ENCODE assay signal across 2 cellular contexts in the genomic region with DNA sequence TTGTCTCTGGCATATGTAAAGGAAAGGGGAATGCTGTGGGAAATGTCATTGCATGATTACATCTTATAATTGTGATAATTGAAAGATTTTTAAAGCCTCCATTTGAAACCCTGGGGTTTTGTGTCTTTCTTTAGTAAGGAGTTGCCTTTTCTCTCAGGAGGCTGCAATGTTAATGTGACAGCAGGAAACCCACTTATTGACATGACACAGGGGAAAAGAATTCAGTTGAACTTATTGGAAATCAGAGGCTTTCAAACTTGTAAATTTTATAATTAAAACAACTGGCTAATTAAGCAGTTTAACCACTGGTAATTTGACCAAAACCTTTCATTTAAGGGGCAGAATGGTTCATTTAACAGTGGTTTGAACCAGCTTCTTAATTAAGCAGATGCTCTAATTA.
TF ChIP-seq lines count a peak whose summit lies in the region.

No MANE protein-coding gene starts in this region.

TF ChIP-seq in IMR-90, 13 proteins besides CTCF, POLR2A, EP300 and RAD21:
- TF ChIP-seq RCOR1 (IDR thresholded peaks at IDR 0.05; ENCODE audit: insufficient replicate concordance, low read length) (no peak), RFX5 (IDR thresholded peaks at IDR 0.05; ENCODE audit: low read depth, low read length) (no peak), SMC3 (IDR thresholded peaks at IDR 0.05; ENCODE audit: low read depth, low read length) (no peak), FOS (IDR thresholded peaks at IDR 0.05; ENCODE audit: low read depth, low read length) (no peak), NFE2L2 (IDR thresholded peaks at IDR 0.05; ENCODE audit: low read depth, low read length) (no peak), MAFK (IDR thresholded peaks at IDR 0.05; ENCODE audit: low read depth, low read length) (no peak), BHLHE40 (IDR thresholded peaks at IDR 0.05; ENCODE audit: low read depth, low read length) (no peak), MAZ (IDR thresholded peaks at IDR 0.05; ENCODE audit: borderline replicate concordance, low read depth, low read length) (no peak), CHD1 (IDR thresholded peaks at IDR 0.05; ENCODE audit: low read depth, low read length) (no peak), CEBPB (IDR thresholded peaks at IDR 0.05; ENCODE audit: low read depth, low read length) (no peak), MXI1 (IDR thresholded peaks at IDR 0.05; ENCODE audit: borderline replicate concordance, low read depth, low read length) (no peak)
- TF ChIP-seq, protein P1, sequence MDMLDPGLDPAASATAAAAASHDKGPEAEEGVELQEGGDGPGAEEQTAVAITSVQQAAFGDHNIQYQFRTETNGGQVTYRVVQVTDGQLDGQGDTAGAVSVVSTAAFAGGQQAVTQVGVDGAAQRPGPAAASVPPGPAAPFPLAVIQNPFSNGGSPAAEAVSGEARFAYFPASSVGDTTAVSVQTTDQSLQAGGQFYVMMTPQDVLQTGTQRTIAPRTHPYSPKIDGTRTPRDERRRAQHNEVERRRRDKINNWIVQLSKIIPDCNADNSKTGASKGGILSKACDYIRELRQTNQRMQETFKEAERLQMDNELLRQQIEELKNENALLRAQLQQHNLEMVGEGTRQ (IDR thresholded peaks at IDR 0.05; ENCODE audit: low read depth, low read length): no peak
- TF ChIP-seq, protein P2, sequence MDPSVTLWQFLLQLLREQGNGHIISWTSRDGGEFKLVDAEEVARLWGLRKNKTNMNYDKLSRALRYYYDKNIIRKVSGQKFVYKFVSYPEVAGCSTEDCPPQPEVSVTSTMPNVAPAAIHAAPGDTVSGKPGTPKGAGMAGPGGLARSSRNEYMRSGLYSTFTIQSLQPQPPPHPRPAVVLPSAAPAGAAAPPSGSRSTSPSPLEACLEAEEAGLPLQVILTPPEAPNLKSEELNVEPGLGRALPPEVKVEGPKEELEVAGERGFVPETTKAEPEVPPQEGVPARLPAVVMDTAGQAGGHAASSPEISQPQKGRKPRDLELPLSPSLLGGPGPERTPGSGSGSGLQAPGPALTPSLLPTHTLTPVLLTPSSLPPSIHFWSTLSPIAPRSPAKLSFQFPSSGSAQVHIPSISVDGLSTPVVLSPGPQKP (IDR thresholded peaks at IDR 0.05; ENCODE audit: borderline replicate concordance, low read depth, low read length): no peak

TF ChIP-seq in H1, 55 proteins besides CTCF, POLR2A, EP300 and RAD21:
- no peak for TF ChIP-seq SUZ12 (IDR thresholded peaks at IDR 0.05; ENCODE audit: low read length)
- TF ChIP-seq JUND (IDR thresholded peaks at IDR 0.05; ENCODE audit: low read length): peak; percentile 70; the same call in 1 of the 2 replicates
- TF ChIP-seq, protein P1 (IDR thresholded peaks at IDR 0.05; ENCODE audit: low read length): no peak
